19 cellular contexts compared by ENCODE assay signal in genomic region chr4:72966652-72967051, GRCh38.
A peak's percentile ranks its signal among the peaks of the same experiment; 100 is the strongest.
DNase-seq lines count a peak whose midpoint lies in the region; ATAC-seq, FAIRE-seq and TF ChIP-seq lines count a peak whose summit lies in the region.
"Had no signal": no experiment of that assay in that cellular context is flagged by ENCODE, and none has a peak within 500 bp of the region (broad histone marks: within the 10 kb centered on the region; RNA-seq: fewer than 3 reads in every experiment).

No MANE protein-coding gene starts in this region.

- no peak overlapping the region for H3K4me3 Mint-ChIP-seq in stimulated activated effector memory CD8-positive, alpha-beta T cell treated with anti-CD3 and anti-CD28 coated beads, Interleukin-12 subunit alpha, Interleukin-12 subunit beta, amount 100 ng/mL, for 72 hours
- H3K4me3 Mint-ChIP-seq: naive thymus-derived CD8-positive, alpha-beta T cell had no signal

- ATAC-seq in GM21825 (IDR thresholded peaks at IDR 0.05; ENCODE audit: unreplicated experiment), result peak; percentile 64
- peak; percentile 73 for ATAC-seq in HG03378 (IDR thresholded peaks at IDR 0.05; ENCODE audit: unreplicated experiment)
- ATAC-seq in stimulated activated effector memory CD8-positive, alpha-beta T cell treated with anti-CD3 and anti-CD28 coated beads, Interleukin-12 subunit alpha, Interleukin-12 subunit beta, amount 100 ng/mL, for 72 hours, result peak; percentile 67
- ATAC-seq in HepG2, result no peak
- ATAC-seq: gastroesophageal sphincter; lower lobe of right lung; naive thymus-derived CD8-positive, alpha-beta T cell; Panc1 had no signal

- intact Hi-C loops in HepG2 (cut with micrococcal nuclease; ENCODE audit: unreplicated experiment) (no loop called here), left ventricle myocardium inferior (cut with micrococcal nuclease) (no loop called here)

- DNase-seq in stimulated activated CD4-positive, alpha-beta T cell treated with anti-CD3 and anti-CD28 coated beads, Interleukin-15, amount 100 ng/mL, for 24 hours, result peak; percentile 8
- DNase-seq in stimulated activated CD4-positive, alpha-beta T cell treated with anti-CD3 and anti-CD28 coated beads, Interleukin-1b, Interleukin-23, amount 100 ng/mL, for 48 hours, result no peak
- DNase-seq in stimulated activated effector memory CD8-positive, alpha-beta T cell treated with anti-CD3 and anti-CD28 coated beads, Interleukin-12 subunit alpha, Interleukin-12 subunit beta, amount 100 ng/mL, for 72 hours (ENCODE audit: low spot score in 2 of 2), result no peak
- DNase-seq in HepG2 (ENCODE audit: low spot score), result no peak
- DNase-seq in globus pallidus (ENCODE audit: low spot score), result no peak
- DNase-seq in left ventricle myocardium inferior, result no peak
- DNase-seq: cortex of kidney; IMR-90; lower lobe of right lung; naive thymus-derived CD8-positive, alpha-beta T cell; NCI-H1092; SK-N-SH; spleen had no signal

- no TSS peak for BruUV-seq in HepG2 (replicated peaks; lab: Mats Ljungman, UMichigan)

- no peaks in the 10 kb centered on the region for H3K4me1 Mint-ChIP-seq in stimulated activated effector memory CD8-positive, alpha-beta T cell treated with anti-CD3 and anti-CD28 coated beads, Interleukin-12 subunit alpha, Interleukin-12 subunit beta, amount 100 ng/mL, for 72 hours
- H3K4me1 Mint-ChIP-seq: naive thymus-derived CD8-positive, alpha-beta T cell had no signal

- H3K4me3 ChIP-seq in HepG2 (replicated peaks in 1 of 3; ENCODE audit: insufficient read depth in 1 of 3, low read depth in 2 of 3, low read length in 3 of 3), result no peak overlapping the region
- no peak overlapping the region for H3K4me3 ChIP-seq in left ventricle myocardium inferior
- H3K4me3 ChIP-seq: gastroesophageal sphincter, lower lobe of right lung, spleen, vagina had no signal

- no peaks in the 10 kb centered on the region for H3K9me3 ChIP-seq in HepG2 (ENCODE audit: low read length)
- H3K9me3 ChIP-seq in left ventricle myocardium inferior (replicated peaks), result peaks cover 15% of the 10 kb centered on the region
- H3K9me3 ChIP-seq: gastroesophageal sphincter, lower lobe of right lung, vagina had no signal

- H3K27me3 ChIP-seq in HepG2 (ENCODE audit: control insufficient read depth in 1 of 2, insufficient read depth in 2 of 2, low read length in 2 of 2) (no peaks in the 10 kb centered on the region), left ventricle myocardium inferior (ENCODE audit: low read depth) (no peaks in the 10 kb centered on the region)
- H3K27me3 ChIP-seq: gastroesophageal sphincter, spleen, vagina had no signal

- peaks cover 8% of the 10 kb centered on the region for H3K9me3 Mint-ChIP-seq in stimulated activated effector memory CD8-positive, alpha-beta T cell treated with anti-CD3 and anti-CD28 coated beads, Interleukin-12 subunit alpha, Interleukin-12 subunit beta, amount 100 ng/mL, for 72 hours

- POLR2A ChIA-PET in HepG2 (lab: Yijun Ruan, JAX), result no interaction called here

- no peak overlapping the region for H3K27ac ChIP-seq in HepG2 (ENCODE audit: extremely low read length, insufficient read depth, low read length)
- H3K27ac ChIP-seq in left ventricle myocardium inferior (replicated peaks), result no peak overlapping the region
- H3K27ac ChIP-seq: gastroesophageal sphincter, lower lobe of right lung, spleen, vagina had no signal

- H3K4me2 ChIP-seq in HepG2 (ENCODE audit: low read depth, low read length), result no peak overlapping the region
- H3K4me2 ChIP-seq: SK-N-SH had no signal

- CTCF ChIA-PET in HepG2 (lab: Yijun Ruan, JAX; ENCODE audit: low intra/inter-chr PET ratio, low total read pairs), result no interaction called here

- H4K20me1 ChIP-seq in HepG2 (ENCODE audit: insufficient read depth, low read length), result no peaks in the 10 kb centered on the region

- no peaks in the 10 kb centered on the region for H3K4me1 ChIP-seq in HepG2 (ENCODE audit: insufficient read depth, low read length)
- no peaks in the 10 kb centered on the region for H3K4me1 ChIP-seq in left ventricle myocardium inferior
- H3K4me1 ChIP-seq: lower lobe of right lung, spleen, vagina had no signal

- no peaks in the 10 kb centered on the region for H3K36me3 ChIP-seq in HepG2 (replicated peaks in 1 of 2; ENCODE audit: control insufficient read depth in 1 of 2, insufficient read depth in 2 of 2, low read length in 2 of 2)
- no peaks in the 10 kb centered on the region for H3K36me3 ChIP-seq in left ventricle myocardium inferior
- H3K36me3 ChIP-seq: gastroesophageal sphincter, lower lobe of right lung, spleen, vagina had no signal

- TF ChIP-seq EP300 in HepG2 (IDR thresholded peaks at IDR 0.05; ENCODE audit: low read depth in 2 of 2, low read length in 2 of 2) (no peak), HepG2 (CRISPR knock-in tag; IDR thresholded peaks at IDR 0.05; ENCODE audit: borderline replicate concordance) (no peak)

- H3K27ac Mint-ChIP-seq in stimulated activated effector memory CD8-positive, alpha-beta T cell treated with anti-CD3 and anti-CD28 coated beads, Interleukin-12 subunit alpha, Interleukin-12 subunit beta, amount 100 ng/mL, for 72 hours, result no peak overlapping the region
- H3K27ac Mint-ChIP-seq: naive thymus-derived CD8-positive, alpha-beta T cell; progenitor cell of endocrine pancreas had no signal

- no peak overlapping the region for H3K9ac ChIP-seq in HepG2 (ENCODE audit: insufficient read depth, low read depth, low read length)
- H3K9ac ChIP-seq: SK-N-SH had no signal

- TF ChIP-seq RAD21 in HepG2 (CRISPR knock-in tag; IDR thresholded peaks at IDR 0.05), result no peak

- 0% methylated on average over 1 of the region's 1 CpG for WGBS in HepG2 (ENCODE audit: low lambda C conversion rate)

- H3K79me2 ChIP-seq in HepG2 (ENCODE audit: insufficient read depth, low read length), result no peaks in the 10 kb centered on the region

- H3K36me3 Mint-ChIP-seq in stimulated activated effector memory CD8-positive, alpha-beta T cell treated with anti-CD3 and anti-CD28 coated beads, Interleukin-12 subunit alpha, Interleukin-12 subunit beta, amount 100 ng/mL, for 72 hours, result no peaks in the 10 kb centered on the region

- in situ Hi-C loops in HepG2 (cut with HindIII; ENCODE audit: extremely low pct_ligation_motif_present, low pct_unique_long_range_greater_than_20kb), result no loop called here

- FAIRE-seq in HepG2 (lab: Jason Lieb, UNC), result no peak

- no peak for TF ChIP-seq POLR2A in HepG2 (IDR thresholded peaks at IDR 0.05; ENCODE audit: insufficient read depth in 1 of 2, low read depth in 2 of 2, low read length in 2 of 2)

- H2AFZ ChIP-seq in HepG2 (ENCODE audit: low read length), result no peak overlapping the region

- no peak for TF ChIP-seq CTCF in HepG2 (CRISPR knock-in tag; IDR thresholded peaks at IDR 0.05)
- no peak for TF ChIP-seq CTCF in left ventricle myocardium inferior (IDR thresholded peaks at IDR 0.05; ENCODE audit: borderline replicate concordance)

TF ChIP-seq in HepG2, 621 proteins besides CTCF, POLR2A, EP300 and RAD21 (continues in another document):
- TF ChIP-seq SNAI1 (CRISPR knock-in tag; IDR thresholded peaks at IDR 0.05; ENCODE audit: borderline replicate concordance), result no peak
- TF ChIP-seq, protein P1, sequence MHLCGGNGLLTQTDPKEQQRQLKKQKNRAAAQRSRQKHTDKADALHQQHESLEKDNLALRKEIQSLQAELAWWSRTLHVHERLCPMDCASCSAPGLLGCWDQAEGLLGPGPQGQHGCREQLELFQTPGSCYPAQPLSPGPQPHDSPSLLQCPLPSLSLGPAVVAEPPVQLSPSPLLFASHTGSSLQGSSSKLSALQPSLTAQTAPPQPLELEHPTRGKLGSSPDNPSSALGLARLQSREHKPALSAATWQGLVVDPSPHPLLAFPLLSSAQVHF (CRISPR knock-in tag; IDR thresholded peaks at IDR 0.05), result no peak
- no peak for TF ChIP-seq NFATC3 (CRISPR knock-in tag; IDR thresholded peaks at IDR 0.05)
- TF ChIP-seq HNRNPLL (IDR thresholded peaks at IDR 0.05; ENCODE audit: low read depth, low read length, poor library complexity, severe bottlenecking), result no peak
- TF ChIP-seq, protein P2, sequence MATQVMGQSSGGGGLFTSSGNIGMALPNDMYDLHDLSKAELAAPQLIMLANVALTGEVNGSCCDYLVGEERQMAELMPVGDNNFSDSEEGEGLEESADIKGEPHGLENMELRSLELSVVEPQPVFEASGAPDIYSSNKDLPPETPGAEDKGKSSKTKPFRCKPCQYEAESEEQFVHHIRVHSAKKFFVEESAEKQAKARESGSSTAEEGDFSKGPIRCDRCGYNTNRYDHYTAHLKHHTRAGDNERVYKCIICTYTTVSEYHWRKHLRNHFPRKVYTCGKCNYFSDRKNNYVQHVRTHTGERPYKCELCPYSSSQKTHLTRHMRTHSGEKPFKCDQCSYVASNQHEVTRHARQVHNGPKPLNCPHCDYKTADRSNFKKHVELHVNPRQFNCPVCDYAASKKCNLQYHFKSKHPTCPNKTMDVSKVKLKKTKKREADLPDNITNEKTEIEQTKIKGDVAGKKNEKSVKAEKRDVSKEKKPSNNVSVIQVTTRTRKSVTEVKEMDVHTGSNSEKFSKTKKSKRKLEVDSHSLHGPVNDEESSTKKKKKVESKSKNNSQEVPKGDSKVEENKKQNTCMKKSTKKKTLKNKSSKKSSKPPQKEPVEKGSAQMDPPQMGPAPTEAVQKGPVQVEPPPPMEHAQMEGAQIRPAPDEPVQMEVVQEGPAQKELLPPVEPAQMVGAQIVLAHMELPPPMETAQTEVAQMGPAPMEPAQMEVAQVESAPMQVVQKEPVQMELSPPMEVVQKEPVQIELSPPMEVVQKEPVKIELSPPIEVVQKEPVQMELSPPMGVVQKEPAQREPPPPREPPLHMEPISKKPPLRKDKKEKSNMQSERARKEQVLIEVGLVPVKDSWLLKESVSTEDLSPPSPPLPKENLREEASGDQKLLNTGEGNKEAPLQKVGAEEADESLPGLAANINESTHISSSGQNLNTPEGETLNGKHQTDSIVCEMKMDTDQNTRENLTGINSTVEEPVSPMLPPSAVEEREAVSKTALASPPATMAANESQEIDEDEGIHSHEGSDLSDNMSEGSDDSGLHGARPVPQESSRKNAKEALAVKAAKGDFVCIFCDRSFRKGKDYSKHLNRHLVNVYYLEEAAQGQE (IDR thresholded peaks at IDR 0.05; ENCODE audit: borderline replicate concordance in 1 of 2, low read depth in 1 of 2, low read length in 2 of 2), result no peak
- no peak for TF ChIP-seq CBFB (CRISPR knock-in tag; IDR thresholded peaks at IDR 0.05)
- TF ChIP-seq, protein P3, sequence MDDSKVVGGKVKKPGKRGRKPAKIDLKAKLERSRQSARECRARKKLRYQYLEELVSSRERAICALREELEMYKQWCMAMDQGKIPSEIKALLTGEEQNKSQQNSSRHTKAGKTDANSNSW (CRISPR knock-in tag; IDR thresholded peaks at IDR 0.05; ENCODE audit: borderline replicate concordance), result no peak
- no peak for TF ChIP-seq AKAP8 (CRISPR knock-in tag; IDR thresholded peaks at IDR 0.05)
- TF ChIP-seq TEAD3 (CRISPR knock-in tag; optimal IDR thresholded peaks at IDR 0.05; ENCODE audit: borderline replicate concordance), result no peak
- TF ChIP-seq ZNF644 (CRISPR knock-in tag; IDR thresholded peaks at IDR 0.05; ENCODE audit: low read depth), result no peak
- no peak for TF ChIP-seq RBM22 (optimal IDR thresholded peaks at IDR 0.05; ENCODE audit: low read length)
- no peak for TF ChIP-seq ZNF850 (CRISPR knock-in tag; conservative IDR thresholded peaks at IDR 0.05)
- TF ChIP-seq TAF1 (CRISPR knock-in tag; IDR thresholded peaks at IDR 0.05), result no peak
- no peak for TF ChIP-seq STAT5B (CRISPR knock-in tag; IDR thresholded peaks at IDR 0.05)
- no peak for TF ChIP-seq FLYWCH1 (CRISPR knock-in tag; IDR thresholded peaks at IDR 0.05)
